In genomic region chr17:4499431-4500187, GRCh38 we compare ENCODE assay signal across 8 cellular contexts. TPM values are rescaled to one million over a fixed set of nuclear protein-coding genes. Genes with fewer than 3 reads are reported as not detected.
DNase-seq lines count a peak whose midpoint lies in the region; ATAC-seq and TF ChIP-seq lines count a peak whose summit lies in the region.

No MANE protein-coding gene starts in this region.

- H3K4me1 ChIP-seq in prostate gland (replicated peaks) = peaks cover 3% of the 10 kb centered on the region

- H3K36me3 Mint-ChIP-seq in activated CD4-positive, alpha-beta T cell treated with anti-CD3 and anti-CD28 coated beads, Interleukin-2, amount 10 ng/mL, durations not matched to agents 7 days and 5 days (ENCODE audit: low read depth) = no peaks in the 10 kb centered on the region
- no peaks in the 10 kb centered on the region for H3K36me3 Mint-ChIP-seq in activated T-cell treated with anti-CD3 and anti-CD28 coated beads, Interleukin-2, amount 50 U/mL, for 24 hours (ENCODE audit: low read depth)

- no peak overlapping the region for H3K27ac ChIP-seq in prostate gland

- H3K4me3 ChIP-seq in prostate gland = peak overlapping the region; percentile 21 to 33

- peaks cover 31% of the 10 kb centered on the region for H3K4me1 Mint-ChIP-seq in activated CD4-positive, alpha-beta T cell treated with anti-CD3 and anti-CD28 coated beads, Interleukin-2, amount 10 ng/mL, durations not matched to agents 7 days and 5 days
- peaks cover 28% of the 10 kb centered on the region for H3K4me1 Mint-ChIP-seq in activated T-cell treated with anti-CD3 and anti-CD28 coated beads, Interleukin-2, amount 50 U/mL, for 24 hours (ENCODE audit: low read depth)

- TF ChIP-seq POLR2A in prostate gland (IDR thresholded peaks at IDR 0.05) = no peak

- H3K9me3 Mint-ChIP-seq in activated CD4-positive, alpha-beta T cell treated with anti-CD3 and anti-CD28 coated beads, Interleukin-2, amount 10 ng/mL, durations not matched to agents 7 days and 5 days = no peaks in the 10 kb centered on the region
- H3K9me3 Mint-ChIP-seq in activated T-cell treated with anti-CD3 and anti-CD28 coated beads, Interleukin-2, amount 50 U/mL, for 24 hours = no peaks in the 10 kb centered on the region

- WGBS in prostate gland = 1% methylated on average over 52 of the region's 53 CpGs

- intact Hi-C loops in left ventricle myocardium superior (cut with micrococcal nuclease) = no loop called here
- intact Hi-C loops in prostate gland (cut with DNase I) = no loop called here

- H3K36me3 ChIP-seq in prostate gland = no peaks in the 10 kb centered on the region

- no peaks in the 10 kb centered on the region for H3K9me3 ChIP-seq in prostate gland

- H3K27me3 Mint-ChIP-seq in activated CD4-positive, alpha-beta T cell treated with anti-CD3 and anti-CD28 coated beads, Interleukin-2, amount 10 ng/mL, durations not matched to agents 7 days and 5 days = peaks cover 39% of the 10 kb centered on the region
- H3K27me3 Mint-ChIP-seq in activated T-cell treated with anti-CD3 and anti-CD28 coated beads, Interleukin-2, amount 50 U/mL, for 24 hours = peaks cover 40% of the 10 kb centered on the region

- ATAC-seq in left ventricle myocardium superior = peak; percentile 31

- peaks cover 8% of the 10 kb centered on the region for H3K27me3 ChIP-seq in prostate gland (replicated peaks; ENCODE audit: insufficient read depth)

- POLR2A ChIA-PET in activated CD4-positive, alpha-beta T cell treated with anti-CD3 and anti-CD28 coated beads, Interleukin-2, amount 10 ng/mL, durations not matched to agents 7 days and 5 days (lab: Charles Lee) = interaction anchor here (0.5 kb wide), 1 partner anchor 435 kb away, joined by 3 read pairs; no protein-coding TSS in a partner anchor

- CTCF ChIA-PET in activated CD4-positive, alpha-beta T cell treated with anti-CD3 and anti-CD28 coated beads, Interleukin-2, amount 10 ng/mL, durations not matched to agents 7 days and 5 days (lab: Charles Lee) = interaction anchor here (1.2 kb wide), 1 partner anchor 64 kb away, joined by 3 read pairs; no protein-coding TSS in a partner anchor

- H3K27ac Mint-ChIP-seq in activated CD4-positive, alpha-beta T cell treated with anti-CD3 and anti-CD28 coated beads, Interleukin-2, amount 10 ng/mL, durations not matched to agents 7 days and 5 days = no peak overlapping the region
- H3K27ac Mint-ChIP-seq in activated T-cell treated with anti-CD3 and anti-CD28 coated beads, Interleukin-2, amount 50 U/mL, for 24 hours = no peak overlapping the region

- peak overlapping the region; percentile 66 for H3K4me3 Mint-ChIP-seq in activated CD4-positive, alpha-beta T cell treated with anti-CD3 and anti-CD28 coated beads, Interleukin-2, amount 10 ng/mL, durations not matched to agents 7 days and 5 days
- peak overlapping the region; percentile 71 for H3K4me3 Mint-ChIP-seq in activated T-cell treated with anti-CD3 and anti-CD28 coated beads, Interleukin-2, amount 50 U/mL, for 24 hours

- peak; percentile 33 for DNase-seq in activated CD4-positive, alpha-beta T cell treated with anti-CD3 and anti-CD28 coated beads, Interleukin-2, amount 10 ng/mL, durations not matched to agents 7 days and 5 days
- no peak for DNase-seq in activated CD4-positive, alpha-beta T cell treated with anti-CD3 and anti-CD28 coated beads, Interleukin-2, amount 50 U/mL, for 1 hour
- DNase-seq in activated T-cell treated with anti-CD3 and anti-CD28 coated beads, Interleukin-2, amount 50 U/mL, for 24 hours = peak; percentile 59
- DNase-seq in left ventricle myocardium superior (peak; percentile 59), prostate gland (ENCODE audit: low spot score) (no peak), NCI-H510A treated with DMSO at 0.1 percent for 48 hours (lab: John Stamatoyannopoulos, UW) (no peak), EL (no peak), OCI-M2 (lab: John Stamatoyannopoulos, UW; ENCODE audit: unreplicated experiment) (no peak)

- TF ChIP-seq CTCF in prostate gland (IDR thresholded peaks at IDR 0.05) = no peak

RNA-seq across cellular contexts. Expression of gene SPNS2, which starts 0.9 kb away (rescaled TPM):
- under 1 TPM; 0.25 to 0.29 TPM for total RNA-seq in activated CD4-positive, alpha-beta T cell treated with anti-CD3 and anti-CD28 coated beads, Interleukin-2, amount 10 ng/mL, durations not matched to agents 7 days and 5 days
- total RNA-seq in left ventricle myocardium superior = 12.7 TPM
- total RNA-seq in prostate gland = 10 to 100 TPM in 1 of 2 donors, 1 to 10 TPM in 1; 6.6 to 14.0 TPM

RNA-seq across cellular contexts. Expression of gene MYBBP1A, which starts 55.6 kb away (rescaled TPM):
- total RNA-seq in activated CD4-positive, alpha-beta T cell treated with anti-CD3 and anti-CD28 coated beads, Interleukin-2, amount 10 ng/mL, durations not matched to agents 7 days and 5 days = 10 to 100 TPM; 58.0 to 59.0 TPM
- total RNA-seq in left ventricle myocardium superior (18.5 TPM), prostate gland (10 to 100 TPM; 44.4 to 71.2 TPM)

Comparison
In these comparisons a context has a peak if more than half of its experiments do, and no peak if none do; other contexts are left out.
1. DNase-seq: peak in activated CD4-positive, alpha-beta T cell treated with anti-CD3 and anti-CD28 coated beads, Interleukin-2, amount 10 ng/mL, durations not matched to agents 7 days and 5 days (single experiment), activated T-cell treated with anti-CD3 and anti-CD28 coated beads, Interleukin-2, amount 50 U/mL, for 24 hours (single experiment) and left ventricle myocardium superior (single experiment); none in activated CD4-positive, alpha-beta T cell treated with anti-CD3 and anti-CD28 coated beads, Interleukin-2, amount 50 U/mL, for 1 hour (single experiment), prostate gland (single experiment), NCI-H510A treated with DMSO at 0.1 percent for 48 hours (single experiment), EL (single experiment) and OCI-M2 (single experiment).
2. RNA of gene SPNS2, which starts 0.9 kb away (total RNA-seq): 6.6 to 14.0 TPM in prostate gland and 12.7 TPM in left ventricle myocardium superior (single experiment); 0.25 to 0.29 TPM in activated CD4-positive, alpha-beta T cell treated with anti-CD3 and anti-CD28 coated beads, Interleukin-2, amount 10 ng/mL, durations not matched to agents 7 days and 5 days; every median in the first group is over 4 times any median in the second.